Comparison of ENCODE assay signal across 9 cellular contexts in genomic region chr2:174615951-174616436, GRCh38. TPM values are rescaled to one million over a fixed set of nuclear protein-coding genes. Genes with fewer than 3 reads are reported as not detected.
DNase-seq lines count a peak whose midpoint lies in the region; ATAC-seq and TF ChIP-seq lines count a peak whose summit lies in the region.
"Had no signal": no experiment of that assay in that cellular context is flagged by ENCODE, and none has a peak within 500 bp of the region (broad histone marks: within the 10 kb centered on the region; RNA-seq: fewer than 3 reads in every experiment).

No MANE protein-coding gene starts in this region.

- no peak for TF ChIP-seq POLR2A in GM18505 (IDR thresholded peaks at IDR 0.05; ENCODE audit: borderline replicate concordance, extremely low read depth, insufficient read depth, insufficient read length)

- peaks cover 50 to 76% of the 10 kb centered on the region in 2 donors for H3K4me1 Mint-ChIP-seq in effector memory CD8-positive, alpha-beta T cell (ENCODE audit: low read depth in 2 of 2)

- H3K36me3 ChIP-seq in skeletal muscle satellite cell (ENCODE audit: insufficient read depth, low read length), result no peaks in the 10 kb centered on the region

- peaks cover 27% of the 10 kb centered on the region for H3K36me3 Mint-ChIP-seq in effector memory CD8-positive, alpha-beta T cell (ENCODE audit: insufficient read depth)

- no peaks in the 10 kb centered on the region for H3K9me3 Mint-ChIP-seq in effector memory CD8-positive, alpha-beta T cell

- no peak overlapping the region for H3K4me3 Mint-ChIP-seq in effector memory CD8-positive, alpha-beta T cell

- H3K27ac Mint-ChIP-seq in effector memory CD8-positive, alpha-beta T cell, result peak overlapping the region; percentile 70 to 85

- H3K27me3 Mint-ChIP-seq in effector memory CD8-positive, alpha-beta T cell, result no peaks in the 10 kb centered on the region

- peak; percentile 56 for ATAC-seq in effector memory CD8-positive, alpha-beta T cell (replicated peaks)
- ATAC-seq in GM18505 (IDR thresholded peaks at IDR 0.05; ENCODE audit: unreplicated experiment) (no peak), HG03457 (IDR thresholded peaks at IDR 0.05; ENCODE audit: unreplicated experiment) (no peak)

- H3K4me1 ChIP-seq in skeletal muscle satellite cell (ENCODE audit: control insufficient read depth, insufficient read depth, low read length), result peaks cover 48% of the 10 kb centered on the region

- peak overlapping the region; percentile 55 for H3K4me2 ChIP-seq in skeletal muscle satellite cell (ENCODE audit: low read length)

- DNase-seq in DMS 273 (lab: John Stamatoyannopoulos, UW; ENCODE audit: unreplicated experiment) (peak; percentile 17), DMS 273 treated with DMSO at 0.1 percent for 48 hours (lab: John Stamatoyannopoulos, UW) (no peak), OCI-M1 (lab: John Stamatoyannopoulos, UW) (peak; percentile 65)
- no peak for DNase-seq in effector memory CD8-positive, alpha-beta T cell
- no peak for DNase-seq in NK-92 treated with Interleukin-12 subunit alpha and Interleukin-12 subunit beta, amount 100 ng/mL, for 24 hours (lab: John Stamatoyannopoulos, UW)
- DNase-seq: amniotic stem cell had no signal

- H3K9ac ChIP-seq in skeletal muscle satellite cell (ENCODE audit: low read depth, low read length), result peak overlapping the region; percentile 70

- H3K4me3 ChIP-seq in skeletal muscle satellite cell (ENCODE audit: low read length), result no peak overlapping the region

- no peaks in the 10 kb centered on the region for H3K27me3 ChIP-seq in skeletal muscle satellite cell (ENCODE audit: control insufficient read depth, insufficient read depth, low read length)

- H3K9me3 ChIP-seq in skeletal muscle satellite cell (replicated peaks; ENCODE audit: low read length), result no peaks in the 10 kb centered on the region

RNA-seq across cellular contexts. Expression of gene WIPF1, which starts 18.4 kb away (rescaled TPM):
- 15.7 and 19.0 TPM in 2 replicates for total RNA-seq in skeletal muscle satellite cell (2012; rRNA removed)

Comparison
In these comparisons a context has a peak if more than half of its experiments do, and no peak if none do; other contexts are left out.
1. DNase-seq: peak in DMS 273 (single experiment) and OCI-M1 (single experiment); none in DMS 273 treated with DMSO at 0.1 percent for 48 hours (single experiment), effector memory CD8-positive, alpha-beta T cell (0 of 3) and NK-92 treated with Interleukin-12 subunit alpha and Interleukin-12 subunit beta, amount 100 ng/mL, for 24 hours (single experiment).